27 cellular contexts compared by ENCODE assay signal in genomic region chr4:9833421-9833820, GRCh38. TPM values are rescaled to one million over a fixed set of nuclear protein-coding genes. Genes with fewer than 3 reads are reported as not detected.
DNase-seq lines count a peak whose midpoint lies in the region; ATAC-seq and TF ChIP-seq lines count a peak whose summit lies in the region.
"Had no signal": no experiment of that assay in that cellular context is flagged by ENCODE, and none has a peak within 500 bp of the region (broad histone marks: within the 10 kb centered on the region; RNA-seq: fewer than 3 reads in every experiment).

No MANE protein-coding gene starts in this region.

- ATAC-seq in Right ventricle myocardium superior (ENCODE audit: poor library complexity) (peak; percentile 82), left ventricle myocardium superior (no peak), left cardiac atrium (peak; percentile 82 to 89), left lobe of liver (peak; percentile 47)
- ATAC-seq: CD8-positive, alpha-beta T cell; GM12878 had no signal

- POLR2A ChIA-PET in CD4-positive, alpha-beta memory T cell (lab: Charles Lee; ENCODE audit: partially characterized antibody): no interaction called here

- H3K4me1 ChIP-seq in right atrium auricular region: no peaks in the 10 kb centered on the region
- H3K4me1 ChIP-seq in CD4-positive, alpha-beta memory T cell (ENCODE audit: insufficient read depth, low read length): no peaks in the 10 kb centered on the region
- H3K4me1 ChIP-seq: BE2C, BLaER1, Caco-2 had no signal

- no peaks in the 10 kb centered on the region for H3K27me3 ChIP-seq in right atrium auricular region
- no peaks in the 10 kb centered on the region for H3K27me3 ChIP-seq in CD4-positive, alpha-beta memory T cell (ENCODE audit: insufficient read depth, low read length)
- H3K27me3 ChIP-seq: BE2C, BLaER1 had no signal

- no peaks in the 10 kb centered on the region for H3K36me3 Mint-ChIP-seq in CD4-positive, alpha-beta memory T cell
- H3K36me3 Mint-ChIP-seq: CD4-positive, CD25-positive, alpha-beta regulatory T cell; CD8-positive, alpha-beta T cell had no signal

- peaks cover 0 to 4% (median 0%) of the 10 kb centered on the region in 8 donors for H3K9me3 Mint-ChIP-seq in CD4-positive, alpha-beta memory T cell
- H3K9me3 Mint-ChIP-seq: CD14-positive monocyte; CD8-positive, alpha-beta T cell had no signal

- peaks cover 0 to 1% of the 10 kb centered on the region in 2 donors for H3K27me3 Mint-ChIP-seq in CD4-positive, alpha-beta memory T cell
- H3K27me3 Mint-ChIP-seq: CD4-positive, CD25-positive, alpha-beta regulatory T cell had no signal

- no peak overlapping the region for H3K27ac Mint-ChIP-seq in CD4-positive, alpha-beta memory T cell
- H3K27ac Mint-ChIP-seq: CD14-positive monocyte; CD4-positive, CD25-positive, alpha-beta regulatory T cell; CD8-positive, alpha-beta T cell had no signal

- no peak overlapping the region for H3K4me3 Mint-ChIP-seq in CD4-positive, alpha-beta memory T cell
- H3K4me3 Mint-ChIP-seq: CD14-positive monocyte; CD4-positive, CD25-positive, alpha-beta regulatory T cell; CD8-positive, alpha-beta T cell had no signal

- intact Hi-C loops in Right ventricle myocardium superior (cut with DNase I): no loop called here
- intact Hi-C loops in left ventricle myocardium superior (cut with micrococcal nuclease): no loop called here
- intact Hi-C loops in left cardiac atrium (cut with DNase I): loop anchor here in 1 of 2 donors (10.0 kb wide), 1 partner anchor 61 kb away; no protein-coding TSS in a partner anchor
- intact Hi-C loops in CD4-positive, alpha-beta memory T cell (cut with micrococcal nuclease): no loop called here

- no peaks in the 10 kb centered on the region for H3K36me3 ChIP-seq in right atrium auricular region
- H3K36me3 ChIP-seq in CD4-positive, alpha-beta memory T cell (ENCODE audit: insufficient read depth, low read length): no peaks in the 10 kb centered on the region
- H3K36me3 ChIP-seq: BE2C, BLaER1 had no signal

- CTCF ChIA-PET in CD4-positive, alpha-beta memory T cell (lab: Charles Lee; ENCODE audit: partially characterized antibody): no interaction called here

- no peak for TF ChIP-seq CTCF in right atrium auricular region (IDR thresholded peaks at IDR 0.05)

- H3K27ac ChIP-seq in right atrium auricular region: peak overlapping the region; percentile 19 to 28
- H3K27ac ChIP-seq in CD4-positive, alpha-beta memory T cell (ENCODE audit: low read depth, low read length): no peak overlapping the region
- H3K27ac ChIP-seq: BLaER1 had no signal

- H3K9me3 ChIP-seq in right atrium auricular region: no peaks in the 10 kb centered on the region
- no peaks in the 10 kb centered on the region for H3K9me3 ChIP-seq in CD4-positive, alpha-beta memory T cell (ENCODE audit: control insufficient read depth in 1 of 2, low read length in 2 of 2)
- H3K9me3 ChIP-seq: BE2C, BLaER1, Caco-2 had no signal

- no peak overlapping the region for H3K4me3 ChIP-seq in right atrium auricular region
- no peak overlapping the region for H3K4me3 ChIP-seq in CD4-positive, alpha-beta memory T cell (ENCODE audit: low read length in 2 of 2)
- H3K4me3 ChIP-seq: BLaER1, GM12878 had no signal

- H3K4me1 Mint-ChIP-seq in CD4-positive, alpha-beta memory T cell: no peaks in the 10 kb centered on the region
- H3K4me1 Mint-ChIP-seq: CD14-positive monocyte; CD4-positive, CD25-positive, alpha-beta regulatory T cell had no signal

- DNase-seq in Right ventricle myocardium superior: no peak
- no peak for DNase-seq in left ventricle myocardium superior
- peak; percentile 53 for DNase-seq in left cardiac atrium
- DNase-seq in right atrium auricular region (ENCODE audit: low spot score): no peak
- DNase-seq in left lobe of liver (ENCODE audit: low spot score): no peak
- no peak for DNase-seq in activated CD4-positive, alpha-beta T cell treated with anti-CD3 and anti-CD28 coated beads for 4 hours
- DNase-seq in CD4-positive, alpha-beta memory T cell: no peak
- no peak for DNase-seq in NCI-H446 (lab: John Stamatoyannopoulos, UW)
- DNase-seq: 8988T; ACHN; BE2C; C1 segment of cervical spinal cord; Caco-2; Calu3; CD4-positive, CD25-positive, alpha-beta regulatory T cell; CD8-positive, alpha-beta T cell; DMS79; DND-41; EL; GDM1 had no signal

RNA-seq across cellular contexts. Expression of gene DRD5, which starts 52.0 kb away (rescaled TPM):
- not detected for total RNA-seq in Right ventricle myocardium superior
- total RNA-seq in left ventricle myocardium superior: not detected
- under 1 TPM; 0.21 to 0.47 TPM for total RNA-seq in left cardiac atrium
- under 1 TPM in 1 of 2 donors, not detected in 1; 0.24 TPM for total RNA-seq in right atrium auricular region
- total RNA-seq in left lobe of liver: not detected
- total RNA-seq in CD4-positive, alpha-beta memory T cell: not detected
- not detected for polyA plus RNA-seq in CD4-positive, alpha-beta memory T cell
- total RNA-seq: A673; Caco-2; Calu3; CD4-positive, CD25-positive, alpha-beta regulatory T cell; CD8-positive, alpha-beta T cell; Daoy; G401; GM12878 had no signal
- polyA plus RNA-seq: AG04450; CD14-positive monocyte; CD4-positive, CD25-positive, alpha-beta regulatory T cell; GM12878 had no signal
